29 cellular contexts compared by ENCODE assay signal in genomic region chr16:11353158-11353557, GRCh38. TPM values are rescaled to one million over a fixed set of nuclear protein-coding genes. Genes with fewer than 3 reads are reported as not detected.
DNase-seq lines count a peak whose midpoint lies in the region; ATAC-seq, FAIRE-seq and TF ChIP-seq lines count a peak whose summit lies in the region.
"Had no signal": no experiment of that assay in that cellular context is flagged by ENCODE, and none has a peak within 500 bp of the region (broad histone marks: within the 10 kb centered on the region; RNA-seq: fewer than 3 reads in every experiment).

No MANE protein-coding gene starts in this region.

- no peak for ATAC-seq in activated naive CD4-positive, alpha-beta T cell treated with anti-CD3 and anti-CD28 coated beads, Interleukin-2, amount 50 U/mL, for 72 hours
- no peak for ATAC-seq in K562
- ATAC-seq in stimulated activated naive B cell treated with anti-CD40 and anti-IgM and Interleukin-4, amounts not matched to agents 10 μg/mL and 1 μg/mL and 100 μg/mL, for 72 hours (replicated peaks): no peak
- ATAC-seq: left cardiac atrium had no signal

- H3K9ac ChIP-seq in K562 (ENCODE audit: insufficient read depth in 1 of 2, low read depth in 2 of 2, low read length in 2 of 2): no peak overlapping the region

- H3K27ac Mint-ChIP-seq in T-helper 1 cell treated with Interleukin-12 subunit alpha and Interleukin-12 subunit beta and Interleukin-4 antibody, amounts not matched to agents 30 μg/mL and 1 μg/mL, for 36 hours: no peak overlapping the region
- H3K27ac Mint-ChIP-seq in activated naive CD4-positive, alpha-beta T cell treated with anti-CD3 and anti-CD28 coated beads, Interleukin-2, amount 50 U/mL, for 24 hours: no peak overlapping the region
- H3K27ac Mint-ChIP-seq in activated naive CD4-positive, alpha-beta T cell treated with anti-CD3 and anti-CD28 coated beads, Interleukin-2, amount 50 U/mL, for 72 hours: peak overlapping the region in 1 of 2 donors; percentile 93
- H3K27ac Mint-ChIP-seq in stimulated activated naive B cell treated with anti-CD40 and anti-IgM and Interleukin-4, amounts not matched to agents 10 μg/mL and 1 μg/mL and 100 μg/mL, for 72 hours: peak overlapping the region; percentile 98
- H3K27ac Mint-ChIP-seq: immature natural killer cell had no signal

- no peaks in the 10 kb centered on the region for H3K79me2 ChIP-seq in K562 (ENCODE audit: control insufficient read depth, insufficient read depth, low read length)

- H3K4me2 ChIP-seq in K562 (ENCODE audit: insufficient read depth, low read length): no peak overlapping the region

- no peaks in the 10 kb centered on the region for H3K9me1 ChIP-seq in K562 (ENCODE audit: control insufficient read depth, insufficient read depth, low read length)

- H2AFZ ChIP-seq in K562 (ENCODE audit: low read depth, low read length): no peak overlapping the region

- no peak for TF ChIP-seq RAD21 in K562 (CRISPR knock-in tag; conservative IDR thresholded peaks at IDR 0.05 in 1 of 2, IDR thresholded peaks at IDR 0.05 in 1 of 2)

- in situ Hi-C loops in K562 (cut with MboI): loop anchor here (5.0 kb wide), 1 partner anchor 91 kb away; no protein-coding TSS in a partner anchor

- no TSS peak for BruUV-seq in K562 (replicated peaks; lab: Mats Ljungman, UMichigan)

- no peaks in the 10 kb centered on the region for H3K9me3 Mint-ChIP-seq in T-helper 1 cell treated with Interleukin-12 subunit alpha and Interleukin-12 subunit beta and Interleukin-4 antibody, amounts not matched to agents 30 μg/mL and 1 μg/mL, for 36 hours
- no peaks in the 10 kb centered on the region for H3K9me3 Mint-ChIP-seq in activated naive CD4-positive, alpha-beta T cell treated with anti-CD3 and anti-CD28 coated beads, Interleukin-2, amount 50 U/mL, for 24 hours
- H3K9me3 Mint-ChIP-seq in activated naive CD4-positive, alpha-beta T cell treated with anti-CD3 and anti-CD28 coated beads, Interleukin-2, amount 50 U/mL, for 72 hours: no peaks in the 10 kb centered on the region
- no peaks in the 10 kb centered on the region for H3K9me3 Mint-ChIP-seq in stimulated activated naive B cell treated with anti-CD40 and anti-IgM and Interleukin-4, amounts not matched to agents 10 μg/mL and 1 μg/mL and 100 μg/mL, for 72 hours
- H3K9me3 Mint-ChIP-seq: activated B cell treated with CpG ODN at 0.5 μM for 24 hours, immature natural killer cell, neural crest cell had no signal

- 47% methylated on average over 4 of the region's 4 CpGs for WGBS in K562 (ENCODE audit: insufficient coverage, low coverage, missing lambda C conversion rate)

- H3K27ac ChIP-seq in K562 (ENCODE audit: extremely low read depth, low read depth, low read length): no peak overlapping the region
- H3K27ac ChIP-seq: cardiac muscle cell, coronary artery, epithelial cell of prostate, ovary, testis had no signal

- H3K4me1 Mint-ChIP-seq in T-helper 1 cell treated with Interleukin-12 subunit alpha and Interleukin-12 subunit beta and Interleukin-4 antibody, amounts not matched to agents 30 μg/mL and 1 μg/mL, for 36 hours (ENCODE audit: low read depth): peaks cover 63% of the 10 kb centered on the region
- H3K4me1 Mint-ChIP-seq in activated naive CD4-positive, alpha-beta T cell treated with anti-CD3 and anti-CD28 coated beads, Interleukin-2, amount 50 U/mL, for 24 hours: peaks cover 70% of the 10 kb centered on the region
- peaks cover 58 to 80% of the 10 kb centered on the region in 2 donors for H3K4me1 Mint-ChIP-seq in stimulated activated naive B cell treated with anti-CD40 and anti-IgM and Interleukin-4, amounts not matched to agents 10 μg/mL and 1 μg/mL and 100 μg/mL, for 72 hours

- H3K4me3 Mint-ChIP-seq in T-helper 1 cell treated with Interleukin-12 subunit alpha and Interleukin-12 subunit beta and Interleukin-4 antibody, amounts not matched to agents 30 μg/mL and 1 μg/mL, for 36 hours: peak overlapping the region; percentile 29
- H3K4me3 Mint-ChIP-seq in activated naive CD4-positive, alpha-beta T cell treated with anti-CD3 and anti-CD28 coated beads, Interleukin-2, amount 50 U/mL, for 24 hours: peak overlapping the region; percentile 42
- H3K4me3 Mint-ChIP-seq in stimulated activated naive B cell treated with anti-CD40 and anti-IgM and Interleukin-4, amounts not matched to agents 10 μg/mL and 1 μg/mL and 100 μg/mL, for 72 hours: no peak overlapping the region
- H3K4me3 Mint-ChIP-seq: neural crest cell had no signal

- no peaks in the 10 kb centered on the region for H3K27me3 ChIP-seq in K562 (ENCODE audit: control insufficient read depth in 2 of 2, insufficient read depth in 2 of 2, low read length in 2 of 2)
- H3K27me3 ChIP-seq: cardiac muscle cell, ovary, Peyer's patch, testis had no signal

- no peaks in the 10 kb centered on the region; the same call in 1 of the 2 replicates for H4K20me1 ChIP-seq in K562 (replicated peaks; ENCODE audit: control insufficient read depth, insufficient read depth, low read length)

- peaks cover 9% of the 10 kb centered on the region for H3K27me3 Mint-ChIP-seq in T-helper 1 cell treated with Interleukin-12 subunit alpha and Interleukin-12 subunit beta and Interleukin-4 antibody, amounts not matched to agents 30 μg/mL and 1 μg/mL, for 36 hours (ENCODE audit: low read depth)
- no peaks in the 10 kb centered on the region for H3K27me3 Mint-ChIP-seq in activated naive CD4-positive, alpha-beta T cell treated with anti-CD3 and anti-CD28 coated beads, Interleukin-2, amount 50 U/mL, for 24 hours
- no peaks in the 10 kb centered on the region for H3K27me3 Mint-ChIP-seq in stimulated activated naive B cell treated with anti-CD40 and anti-IgM and Interleukin-4, amounts not matched to agents 10 μg/mL and 1 μg/mL and 100 μg/mL, for 72 hours

- CTCF ChIA-PET in K562 (lab: Yijun Ruan, JAX; ENCODE audit: low intra/inter-chr PET ratio): no interaction called here

- no peaks in the 10 kb centered on the region; the same call in 1 of the 2 replicates for H3K9me3 ChIP-seq in K562 (replicated peaks; ENCODE audit: control insufficient read depth, insufficient read depth, low read depth, low read length)
- H3K9me3 ChIP-seq: HAP-1, ovary, Peyer's patch, testis had no signal

- H3K36me3 Mint-ChIP-seq in T-helper 1 cell treated with Interleukin-12 subunit alpha and Interleukin-12 subunit beta and Interleukin-4 antibody, amounts not matched to agents 30 μg/mL and 1 μg/mL, for 36 hours (ENCODE audit: low read depth): peaks cover 27% of the 10 kb centered on the region
- peaks cover 5% of the 10 kb centered on the region for H3K36me3 Mint-ChIP-seq in activated naive CD4-positive, alpha-beta T cell treated with anti-CD3 and anti-CD28 coated beads, Interleukin-2, amount 50 U/mL, for 24 hours
- peaks cover 17 to 63% of the 10 kb centered on the region in 2 donors for H3K36me3 Mint-ChIP-seq in activated naive CD4-positive, alpha-beta T cell treated with anti-CD3 and anti-CD28 coated beads, Interleukin-2, amount 50 U/mL, for 72 hours
- H3K36me3 Mint-ChIP-seq in stimulated activated naive B cell treated with anti-CD40 and anti-IgM and Interleukin-4, amounts not matched to agents 10 μg/mL and 1 μg/mL and 100 μg/mL, for 72 hours: peaks cover 29 to 47% of the 10 kb centered on the region in 2 donors

- intact Hi-C loops in K562 (cut with micrococcal nuclease): no loop called here

- peaks cover 9% of the 10 kb centered on the region; the same call in 1 of the 3 replicates for H3K36me3 ChIP-seq in K562 (ENCODE audit: control insufficient read depth, insufficient read depth, low read length)
- H3K36me3 ChIP-seq: cardiac muscle cell, ovary, Peyer's patch had no signal

- H3K4me1 ChIP-seq in K562 (replicated peaks in 1 of 2; ENCODE audit: control insufficient read depth in 2 of 2, insufficient read depth in 2 of 2, low read length in 2 of 2): peaks cover 12 to 34% of the 10 kb centered on the region in 2 experiments

- FAIRE-seq in K562 (lab: Jason Lieb, UNC): no peak
- FAIRE-seq: astrocyte had no signal

- POLR2A ChIA-PET in K562 (lab: Yijun Ruan, JAX): interaction anchor here (0.8 to 1.1 kb wide), 3 partner anchors 41 to 381 kb away, joined by 3 read pairs; no protein-coding TSS in a partner anchor

- TF ChIP-seq POLR2A in K562 (conservative IDR thresholded peaks at IDR 0.05): no peak

- no peak overlapping the region for H3K4me3 ChIP-seq in K562
- H3K4me3 ChIP-seq: cardiac muscle cell, coronary artery, HAP-1, ovary, Peyer's patch, testis had no signal

- no peak for TF ChIP-seq EP300 in K562 (IDR thresholded peaks at IDR 0.05; ENCODE audit: low read length)

- DNase-seq in T-helper 1 cell (no peak), K562 (ENCODE audit: extremely low read depth in 1 of 4, low spot score in 3 of 4) (no peak), NCI-H2081 treated with DMSO at 0.1 percent for 48 hours (lab: John Stamatoyannopoulos, UW) (no peak), NCI-H510A (lab: John Stamatoyannopoulos, UW) (no peak)
- DNase-seq in activated naive CD4-positive, alpha-beta T cell treated with anti-CD3 and anti-CD28 coated beads, Interleukin-2, amount 50 U/mL, for 72 hours (ENCODE audit: low spot score in 2 of 2): no peak
- no peak for DNase-seq in stimulated activated naive B cell treated with anti-CD40 and anti-IgM and Interleukin-4, amounts not matched to agents 10 μg/mL and 1 μg/mL and 100 μg/mL, for 72 hours
- DNase-seq: 8988T; activated B cell treated with CpG ODN at 0.5 μM for 24 hours; activated CD8-positive, alpha-beta memory T cell treated with anti-CD3 and anti-CD28 coated beads for 24 hours; C1 segment of cervical spinal cord; COR-L47; effector memory CD4-positive, alpha-beta T cell; immature natural killer cell; left cardiac atrium; MV-4-11; NCI-H1436; NCI-H345; ovary; Peyer's patch; SHP77; testis had no signal

- TF ChIP-seq CTCF in K562 (IDR thresholded peaks at IDR 0.05 in 2 of 3, conservative IDR thresholded peaks at IDR 0.05 in 1 of 3; ENCODE audit: insufficient read depth in 2 of 3, low read depth in 1 of 3, low read length in 3 of 3): no peak

RNA-seq across cellular contexts. Expression of gene RMI2, which starts 7.9 kb away (rescaled TPM):
- 10 to 100 TPM; 40.4 to 78.1 TPM for total RNA-seq in activated naive CD4-positive, alpha-beta T cell treated with anti-CD3 and anti-CD28 coated beads, Interleukin-2, amount 50 U/mL, for 72 hours
- total RNA-seq in K562 (2011; cell fraction: chromatin; rRNA removed; ENCODE audit: low replicate concordance): 15.0 and 19.5 TPM in 2 replicates
- 8.7 and 9.6 TPM in 2 replicates for total RNA-seq in K562 (2011; cell fraction: nucleolus; rRNA removed)
- total RNA-seq in K562 (2011; cell fraction: nucleoplasm; rRNA removed): 13.8 and 19.5 TPM in 2 replicates
- total RNA-seq in K562 (2014; rRNA removed) (23.2 and 35.2 TPM in 2 replicates), K562 (2014; rRNA removed; fragmentation: Illumina TruSeq; extraction: Trizol) (32.6 and 39.9 TPM in 2 replicates), K562 (2015; rRNA removed; fragmentation: Illumina TruSeq; extraction: Trizol) (16.1 and 16.4 TPM in 2 replicates), K562 (2021) (33.7 and 38.8 TPM in 2 replicates)
- polyA plus RNA-seq in K562 (2011; rRNA removed) (27.4 and 35.0 TPM in 2 replicates), K562 (2014; fragmentation: Illumina TruSeq; extraction: Trizol) (43.4 and 48.8 TPM in 2 replicates), K562 (2014; fragmentation: Nextera tagmentation; extraction: Ambion mirVana) (10 to 100 TPM in 1 of 2 experiments, 1 to 10 TPM in 1; 8.0 to 10.3 TPM), K562 (2014; rRNA removed) (32.5 and 36.9 TPM in 2 replicates)
- polyA plus RNA-seq in K562 (2011; cell fraction: cytosol; rRNA removed): 12.1 and 25.8 TPM in 2 replicates
- 9.6 and 15.0 TPM in 2 replicates for polyA plus RNA-seq in K562 (2011; cell fraction: nucleus; rRNA removed)
- polyA plus RNA-seq in K562 (2012): 37.1 and 50.2 TPM in 2 replicates
- 18.2 and 19.3 TPM in 2 replicates for polyA minus RNA-seq in K562 (2011; rRNA and poly(A)+ RNA removed)
- 7.6 and 8.6 TPM in 2 replicates for polyA minus RNA-seq in K562 (2011; cell fraction: cytosol; rRNA and poly(A)+ RNA removed)
- polyA minus RNA-seq in K562 (2011; cell fraction: nucleus; rRNA and poly(A)+ RNA removed): 3.9 and 8.6 TPM in 2 replicates

Comparison
In these comparisons a context has a peak if more than half of its experiments do, and no peak if none do; other contexts are left out.
1. H3K4me3 Mint-ChIP-seq: peak in T-helper 1 cell treated with Interleukin-12 subunit alpha and Interleukin-12 subunit beta and Interleukin-4 antibody, amounts not matched to agents 30 μg/mL and 1 μg/mL, for 36 hours (single experiment) and activated naive CD4-positive, alpha-beta T cell treated with anti-CD3 and anti-CD28 coated beads, Interleukin-2, amount 50 U/mL, for 24 hours (single experiment); none in stimulated activated naive B cell treated with anti-CD40 and anti-IgM and Interleukin-4, amounts not matched to agents 10 μg/mL and 1 μg/mL and 100 μg/mL, for 72 hours (0 of 2).